Comparison of ENCODE assay signal across 16 cellular contexts in genomic region chr18:79962311-79962710, GRCh38. TPM values are rescaled to one million over a fixed set of nuclear protein-coding genes. Genes with fewer than 3 reads are reported as not detected.
DNase-seq lines count a peak whose midpoint lies in the region; ATAC-seq and TF ChIP-seq lines count a peak whose summit lies in the region.
"Had no signal": no experiment of that assay in that cellular context is flagged by ENCODE, and none has a peak within 500 bp of the region (broad histone marks: within the 10 kb centered on the region; RNA-seq: fewer than 3 reads in every experiment).

No MANE protein-coding gene starts in this region.

- H3K4me3 ChIP-seq in smooth muscle cell: no peak overlapping the region
- H3K4me3 ChIP-seq: gastrocnemius medialis, GM23338, left ventricle myocardium inferior had no signal

- peaks cover 3% of the 10 kb centered on the region for H3K79me2 ChIP-seq in smooth muscle cell (ENCODE audit: low read depth)

- DNase-seq in GM03348 (ENCODE audit: low spot score) (peak; percentile 89), astrocyte of the hippocampus (ENCODE audit: low read depth, low spot score) (peak; percentile 76), hepatic stellate cell (ENCODE audit: low spot score) (peak; percentile 32), smooth muscle cell (lab: John Stamatoyannopoulos, UW; ENCODE audit: unreplicated experiment) (peak; percentile 18), NCI-H2227 treated with DMSO at 0.1 percent for 48 hours (lab: John Stamatoyannopoulos, UW) (no peak), left ventricle myocardium superior (no peak), ecto neural progenitor cell (ENCODE audit: low spot score) (no peak)
- no peak for DNase-seq in NK-92 treated with Interleukin-12 subunit alpha and Interleukin-12 subunit beta, amount 100 ng/mL, for 24 hours (lab: John Stamatoyannopoulos, UW)
- DNase-seq: caudate nucleus, gastrocnemius medialis, left ventricle myocardium inferior, NCI-H1436, NCI-H69, occipital lobe had no signal

- 10% methylated on average over 10 of the region's 10 CpGs for WGBS in smooth muscle cell (ENCODE audit: low lambda C conversion rate)

- no peak overlapping the region for H2AFZ ChIP-seq in smooth muscle cell (ENCODE audit: low read depth)
- H2AFZ ChIP-seq: GM23338 had no signal

- intact Hi-C loops in left ventricle myocardium superior (cut with micrococcal nuclease): no loop called here

- no peaks in the 10 kb centered on the region for H3K36me3 ChIP-seq in smooth muscle cell (ENCODE audit: low read depth)
- H3K36me3 ChIP-seq: gastrocnemius medialis, left ventricle myocardium inferior had no signal

- H3F3A ChIP-seq in smooth muscle cell (ENCODE audit: low read depth): peaks cover 25% of the 10 kb centered on the region

- H3K27me3 ChIP-seq in smooth muscle cell (ENCODE audit: low read depth): no peaks in the 10 kb centered on the region

- H3K9me3 ChIP-seq in smooth muscle cell (replicated peaks; ENCODE audit: low read depth): no peaks in the 10 kb centered on the region
- H3K9me3 ChIP-seq: gastrocnemius medialis, left ventricle myocardium inferior had no signal

- no peaks in the 10 kb centered on the region for H4K20me1 ChIP-seq in smooth muscle cell (ENCODE audit: low read depth)

- H3K9ac ChIP-seq in smooth muscle cell (ENCODE audit: low read depth): peak overlapping the region; percentile 23

- peaks cover 14% of the 10 kb centered on the region for H3K4me1 ChIP-seq in smooth muscle cell (ENCODE audit: low read depth)

- TF ChIP-seq CTCF in smooth muscle cell (IDR thresholded peaks at IDR 0.05; ENCODE audit: borderline replicate concordance, insufficient read depth, poor library complexity, severe bottlenecking): no peak

- H3K4me2 ChIP-seq in smooth muscle cell: peak overlapping the region; percentile 59
- H3K4me2 ChIP-seq: GM23338 had no signal

- peak overlapping the region; percentile 78 for H3K27ac ChIP-seq in smooth muscle cell (ENCODE audit: low read depth)
- H3K27ac ChIP-seq: gastrocnemius medialis, left ventricle myocardium inferior, VCaP had no signal

- no peak for ATAC-seq in left ventricle myocardium superior
- ATAC-seq: gastrocnemius medialis, GM23338 had no signal

RNA-seq across cellular contexts. Expression of gene HSBP1L1, which starts 2.1 kb away (rescaled TPM):
- total RNA-seq in smooth muscle cell: 11.8 and 24.6 TPM in 2 replicates
- 12.4 and 23.5 TPM in 2 replicates for polyA plus RNA-seq in smooth muscle cell
- total RNA-seq in left ventricle myocardium superior: 14.5 TPM

RNA-seq across cellular contexts. Expression of gene SLC66A2, which starts 10.9 kb away (rescaled TPM):
- total RNA-seq in smooth muscle cell (21.2 and 23.6 TPM in 2 replicates), left ventricle myocardium superior (28.9 TPM)
- 37.2 and 37.9 TPM in 2 replicates for polyA plus RNA-seq in smooth muscle cell

RNA-seq across cellular contexts. Expression of gene TXNL4A, which starts 26.1 kb away (rescaled TPM):
- total RNA-seq in smooth muscle cell (61.1 and 62.2 TPM in 2 replicates), left ventricle myocardium superior (91.0 TPM)
- polyA plus RNA-seq in smooth muscle cell: 243 and 254 TPM in 2 replicates

Comparison
In these comparisons a context has a peak if more than half of its experiments do, and no peak if none do; other contexts are left out.
1. DNase-seq: peak in GM03348 (single experiment), astrocyte of the hippocampus (single experiment), hepatic stellate cell (single experiment) and smooth muscle cell (single experiment); none in NCI-H2227 treated with DMSO at 0.1 percent for 48 hours (single experiment), NK-92 treated with Interleukin-12 subunit alpha and Interleukin-12 subunit beta, amount 100 ng/mL, for 24 hours (single experiment), left ventricle myocardium superior (single experiment) and ecto neural progenitor cell (single experiment).